11 cellular contexts compared by ENCODE assay signal in genomic region chr12:115404761-115405470, GRCh38.
A peak's percentile ranks its signal among the peaks of the same experiment; 100 is the strongest.
DNase-seq lines count a peak whose midpoint lies in the region; ATAC-seq and TF ChIP-seq lines count a peak whose summit lies in the region.
"Had no signal": no experiment of that assay in that cellular context is flagged by ENCODE, and none has a peak within 500 bp of the region (broad histone marks: within the 10 kb centered on the region; RNA-seq: fewer than 3 reads in every experiment).

No MANE protein-coding gene starts in this region.

- no peak overlapping the region for H3K27ac Mint-ChIP-seq in type B pancreatic cell
- no peak overlapping the region for H3K27ac Mint-ChIP-seq in glutamatergic neuron (ENCODE audit: unreplicated experiment)

- no peak overlapping the region for H3K4me3 ChIP-seq in SJSA1
- H3K4me3 ChIP-seq: spleen had no signal

- H3K4me3 Mint-ChIP-seq in type B pancreatic cell: no peak overlapping the region
- no peak overlapping the region for H3K4me3 Mint-ChIP-seq in glutamatergic neuron (ENCODE audit: unreplicated experiment)

- ATAC-seq in HG03457 (IDR thresholded peaks at IDR 0.05; ENCODE audit: unreplicated experiment): no peak

- H3K9me3 Mint-ChIP-seq in type B pancreatic cell: peaks cover 5% of the 10 kb centered on the region
- H3K9me3 Mint-ChIP-seq in glutamatergic neuron (ENCODE audit: unreplicated experiment): no peaks in the 10 kb centered on the region

- H3K36me3 Mint-ChIP-seq in type B pancreatic cell (no peaks in the 10 kb centered on the region), glutamatergic neuron (ENCODE audit: unreplicated experiment) (no peaks in the 10 kb centered on the region)

- peaks cover 34% of the 10 kb centered on the region for H3K4me1 ChIP-seq in SJSA1 (replicated peaks)
- H3K4me1 ChIP-seq: spleen had no signal

- DNase-seq in ELR (ENCODE audit: low read depth) (peak; percentile 88), SJSA1 (ENCODE audit: low read depth in 1 of 2, low spot score in 2 of 2) (peak; percentile 59 to 93), fibroblast of gingiva (ENCODE audit: low read depth) (peak; percentile 82), pulmonary artery endothelial cell (ENCODE audit: low read depth, low spot score) (peak; percentile 41), DMS 273 treated with DMSO at 0.1 percent for 48 hours (lab: John Stamatoyannopoulos, UW) (no peak), type B pancreatic cell (ENCODE audit: extremely low spot score, unreplicated experiment) (no peak), glutamatergic neuron (no peak)
- DNase-seq: activated naive CD4-positive, alpha-beta T cell treated with anti-CD3 and anti-CD28 coated beads, Interleukin-2, amount 50 U/mL, for 16 hours; NCI-H1105; spleen had no signal

- H3K36me3 ChIP-seq in SJSA1: no peaks in the 10 kb centered on the region
- H3K36me3 ChIP-seq: spleen had no signal

- H3K27me3 Mint-ChIP-seq in type B pancreatic cell (no peaks in the 10 kb centered on the region), glutamatergic neuron (ENCODE audit: unreplicated experiment) (peaks cover 2% of the 10 kb centered on the region)

- TF ChIP-seq CTCF in type B pancreatic cell (conservative IDR thresholded peaks at IDR 0.05) (no peak), glutamatergic neuron (IDR thresholded peaks at IDR 0.05; ENCODE audit: partially characterized antibody, unreplicated experiment) (no peak)

- H3K9me3 ChIP-seq in SJSA1 (replicated peaks): no peaks in the 10 kb centered on the region; the same call in 1 of the 2 replicates
- H3K9me3 ChIP-seq: spleen had no signal

- H3K27ac ChIP-seq in SJSA1: peak overlapping the region; percentile 97
- H3K27ac ChIP-seq: spleen had no signal

- no peaks in the 10 kb centered on the region for H3K27me3 ChIP-seq in SJSA1 (replicated peaks)
- H3K27me3 ChIP-seq: spleen had no signal

- H3K4me1 Mint-ChIP-seq in type B pancreatic cell (ENCODE audit: unreplicated experiment) (peaks cover 24% of the 10 kb centered on the region), glutamatergic neuron (ENCODE audit: low read depth, unreplicated experiment) (no peaks in the 10 kb centered on the region)

Comparison
In these comparisons a context has a peak if more than half of its experiments do, and no peak if none do; other contexts are left out.
1. DNase-seq: peak in ELR (single experiment), SJSA1 (2 of 2), fibroblast of gingiva (single experiment) and pulmonary artery endothelial cell (single experiment); none in DMS 273 treated with DMSO at 0.1 percent for 48 hours (single experiment), type B pancreatic cell (single experiment) and glutamatergic neuron (single experiment).